25 cellular contexts compared by ENCODE assay signal in genomic region chr12:119204137-119204536, GRCh38. TPM values are rescaled to one million over a fixed set of nuclear protein-coding genes. Genes with fewer than 3 reads are reported as not detected.
DNase-seq lines count a peak whose midpoint lies in the region; ATAC-seq and TF ChIP-seq lines count a peak whose summit lies in the region.
"Had no signal": no experiment of that assay in that cellular context is flagged by ENCODE, and none has a peak within 500 bp of the region (broad histone marks: within the 10 kb centered on the region; RNA-seq: fewer than 3 reads in every experiment).

No MANE protein-coding gene starts in this region.

- no peaks in the 10 kb centered on the region for H3K9me2 ChIP-seq in SK-N-SH

- no peaks in the 10 kb centered on the region for H3F3A ChIP-seq in SK-N-SH (replicated peaks; ENCODE audit: insufficient read depth)

- ATAC-seq in SK-N-SH treated with all-trans-retinoic acid at 6 μM for 48 hours, result no peak
- peak; percentile 76 for ATAC-seq in left ventricle myocardium superior
- ATAC-seq in left lobe of liver, result no peak
- ATAC-seq in HG03039 (IDR thresholded peaks at IDR 0.05; ENCODE audit: unreplicated experiment), result no peak
- ATAC-seq: A549 had no signal

- TF ChIP-seq EP300 in SK-N-SH (IDR thresholded peaks at IDR 0.05; ENCODE audit: borderline replicate concordance in 1 of 2, low read depth in 1 of 2, low read length in 1 of 2), result no peak

- H3K9ac ChIP-seq in SK-N-SH, result no peak overlapping the region
- H3K9ac ChIP-seq: GM23248, KMS-11 had no signal

- no peak overlapping the region for H3K4me2 ChIP-seq in SK-N-SH
- H3K4me2 ChIP-seq: A549, KMS-11 had no signal

- H3K4me1 Mint-ChIP-seq in nephron progenitor cell, result peaks cover 21% of the 10 kb centered on the region
- H3K4me1 Mint-ChIP-seq: activated naive CD8-positive, alpha-beta T cell treated with anti-CD3 and anti-CD28 coated beads, Interleukin-2, amount 10 ng/mL, durations not matched to agents 7 days and 5 days had no signal

- POLR2A ChIA-PET in SK-N-SH (lab: Yijun Ruan, JAX), result interaction anchor here (0.8 kb wide), 1 partner anchor 11 kb away, joined by 3 read pairs; no protein-coding TSS in a partner anchor

- no peaks in the 10 kb centered on the region for H3K36me3 Mint-ChIP-seq in nephron progenitor cell (ENCODE audit: low read depth)
- H3K36me3 Mint-ChIP-seq: activated naive CD8-positive, alpha-beta T cell treated with anti-CD3 and anti-CD28 coated beads, Interleukin-2, amount 10 ng/mL, durations not matched to agents 7 days and 5 days had no signal

- no peak overlapping the region for H3K27ac ChIP-seq in SK-N-SH (ENCODE audit: low read depth in 2 of 2, low read length in 1 of 2)
- H3K27ac ChIP-seq: A549, GM23248, KMS-11, SK-N-MC, tibial artery, VCaP had no signal

- CTCF ChIA-PET in SK-N-SH (lab: Yijun Ruan, JAX), result interaction anchor here (0.6 to 1.1 kb wide), 2 partner anchors 81 to 209 kb away, joined by 3 to 6 read pairs; no protein-coding TSS in a partner anchor

- H2AFZ ChIP-seq in SK-N-SH (ENCODE audit: low read depth), result no peak overlapping the region
- H2AFZ ChIP-seq: GM23248 had no signal

- intact Hi-C loops in left ventricle myocardium superior (cut with micrococcal nuclease), result no loop called here

- TF ChIP-seq RAD21 in SK-N-SH (IDR thresholded peaks at IDR 0.05; ENCODE audit: low read length), result peak; percentile 22; the same call in 1 of the 2 replicates

- WGBS in SK-N-SH (ENCODE audit: low lambda C conversion rate), result 0% methylated on average over 2 of the region's 2 CpGs

- peaks cover 7% of the 10 kb centered on the region for H3K27me3 Mint-ChIP-seq in nephron progenitor cell (ENCODE audit: low read depth, poor library complexity)
- H3K27me3 Mint-ChIP-seq: activated naive CD8-positive, alpha-beta T cell treated with anti-CD3 and anti-CD28 coated beads, Interleukin-2, amount 10 ng/mL, durations not matched to agents 7 days and 5 days; stimulated activated naive CD8-positive, alpha-beta T cell treated with anti-CD3 and anti-CD28 coated beads, Interleukin-15, Interleukin-2, amounts not matched to agents 100 ng/mL and 50 ng/mL, for 24 hours had no signal

- no peaks in the 10 kb centered on the region for H3K36me3 ChIP-seq in SK-N-SH (replicated peaks in 1 of 2; ENCODE audit: control insufficient read depth in 1 of 2, insufficient read depth in 2 of 2, low read length in 1 of 2)
- H3K36me3 ChIP-seq: BE2C, tibial artery had no signal

- H3K4me1 ChIP-seq in SK-N-SH (ENCODE audit: control insufficient read depth in 1 of 2, insufficient read depth in 2 of 2, low read depth in 1 of 2, low read length in 1 of 2), result peaks cover 0 to 12% of the 10 kb centered on the region in 2 experiments; a peak in 1 of 4 replicates
- H3K4me1 ChIP-seq: BE2C had no signal

- no peak overlapping the region for H3K4me3 ChIP-seq in SK-N-SH (ENCODE audit: low read depth in 2 of 2, low read length in 1 of 2)
- H3K4me3 ChIP-seq: A549, GM23248, SK-N-MC, tibial artery had no signal

- H3K27me3 ChIP-seq in SK-N-SH (ENCODE audit: insufficient read depth), result no peaks in the 10 kb centered on the region
- H3K27me3 ChIP-seq: BE2C, tibial artery had no signal

- no peak overlapping the region for H3K4me3 Mint-ChIP-seq in nephron progenitor cell
- H3K4me3 Mint-ChIP-seq: activated naive CD8-positive, alpha-beta T cell treated with anti-CD3 and anti-CD28 coated beads, Interleukin-2, amount 10 ng/mL, durations not matched to agents 7 days and 5 days; stimulated activated naive CD8-positive, alpha-beta T cell treated with anti-CD3 and anti-CD28 coated beads, Interleukin-15, Interleukin-2, amounts not matched to agents 100 ng/mL and 50 ng/mL, for 24 hours had no signal

- no peaks in the 10 kb centered on the region for H3K9me3 ChIP-seq in SK-N-SH
- H3K9me3 ChIP-seq: A549, BE2C, Caco-2, tibial artery had no signal

- no peaks in the 10 kb centered on the region for H3K79me2 ChIP-seq in SK-N-SH (ENCODE audit: insufficient read depth)

- peak overlapping the region; percentile 8 for H3K27ac Mint-ChIP-seq in nephron progenitor cell
- H3K27ac Mint-ChIP-seq: activated naive CD8-positive, alpha-beta T cell treated with anti-CD3 and anti-CD28 coated beads, Interleukin-2, amount 10 ng/mL, durations not matched to agents 7 days and 5 days; stimulated activated naive CD8-positive, alpha-beta T cell treated with anti-CD3 and anti-CD28 coated beads, Interleukin-15, Interleukin-2, amounts not matched to agents 100 ng/mL and 50 ng/mL, for 24 hours had no signal

- no peaks in the 10 kb centered on the region for H3K9me3 Mint-ChIP-seq in nephron progenitor cell
- H3K9me3 Mint-ChIP-seq: activated naive CD8-positive, alpha-beta T cell treated with anti-CD3 and anti-CD28 coated beads, Interleukin-2, amount 10 ng/mL, durations not matched to agents 7 days and 5 days; stimulated activated naive CD8-positive, alpha-beta T cell treated with anti-CD3 and anti-CD28 coated beads, Interleukin-15, Interleukin-2, amounts not matched to agents 100 ng/mL and 50 ng/mL, for 24 hours had no signal

- DNase-seq in SK-N-SH (peak; percentile 53), left ventricle myocardium superior (no peak), nephron progenitor cell (no peak), mesenteric fat pad (ENCODE audit: low spot score) (no peak), left lobe of liver (ENCODE audit: low spot score) (no peak), COR-L47 (lab: John Stamatoyannopoulos, UW) (no peak)
- DNase-seq: activated naive CD8-positive, alpha-beta T cell treated with anti-CD3 and anti-CD28 coated beads, Interleukin-2, amount 10 ng/mL, durations not matched to agents 7 days and 5 days; BE2C; Caco-2; cerebellar nuclear complex; GM23248; MV-4-11; NCI-H187 treated with DMSO at 0.1 percent for 48 hours; NCI-H510A treated with DMSO at 0.1 percent for 48 hours; stimulated activated CD4-positive, alpha-beta T cell treated with anti-CD3 and anti-CD28 coated beads, Interleukin-4, amount 100 ng/mL, for 4 hours; tibial artery had no signal

- no peak for TF ChIP-seq CTCF in SK-N-SH (IDR thresholded peaks at IDR 0.05)
- TF ChIP-seq CTCF in nephron progenitor cell (IDR thresholded peaks at IDR 0.05), result no peak

- H4K20me1 ChIP-seq in SK-N-SH (ENCODE audit: insufficient read depth), result no peaks in the 10 kb centered on the region

TF ChIP-seq in SK-N-SH, 30 proteins besides CTCF, POLR2A, EP300 and RAD21:
- TF ChIP-seq NFIC (IDR thresholded peaks at IDR 0.05; ENCODE audit: borderline replicate concordance) (no peak), JUND (IDR thresholded peaks at IDR 0.05) (no peak), TCF12 (IDR thresholded peaks at IDR 0.05) (no peak), GABPA (IDR thresholded peaks at IDR 0.05; ENCODE audit: low read depth) (no peak), SMC3 (IDR thresholded peaks at IDR 0.05; ENCODE audit: low read depth, low read length) (no peak), NRF1 (IDR thresholded peaks at IDR 0.05; ENCODE audit: low read depth, low read length) (no peak), RCOR1 (IDR thresholded peaks at IDR 0.05; ENCODE audit: low read length) (peak; percentile 56; the same call in 1 of the 2 replicates), RXRA (IDR thresholded peaks at IDR 0.05; ENCODE audit: borderline replicate concordance, low read depth) (no peak), MXI1 (IDR thresholded peaks at IDR 0.05; ENCODE audit: low read depth, low read length) (peak; percentile 74; the same call in 1 of the 2 replicates)
- TF ChIP-seq, protein P1, sequence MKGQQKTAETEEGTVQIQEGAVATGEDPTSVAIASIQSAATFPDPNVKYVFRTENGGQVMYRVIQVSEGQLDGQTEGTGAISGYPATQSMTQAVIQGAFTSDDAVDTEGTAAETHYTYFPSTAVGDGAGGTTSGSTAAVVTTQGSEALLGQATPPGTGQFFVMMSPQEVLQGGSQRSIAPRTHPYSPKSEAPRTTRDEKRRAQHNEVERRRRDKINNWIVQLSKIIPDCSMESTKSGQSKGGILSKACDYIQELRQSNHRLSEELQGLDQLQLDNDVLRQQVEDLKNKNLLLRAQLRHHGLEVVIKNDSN (IDR thresholded peaks at IDR 0.05; ENCODE audit: borderline replicate concordance, low read depth), result no peak

TF ChIP-seq in SK-N-SH treated with all-trans-retinoic acid at 6 μM for 48 hours, 23 proteins besides CTCF, POLR2A, EP300 and RAD21:
- TF ChIP-seq ESRRG (CRISPR knock-in tag; IDR thresholded peaks at IDR 0.05) (no peak), SNAI2 (CRISPR knock-in tag; IDR thresholded peaks at IDR 0.05) (no peak), PPARA (CRISPR knock-in tag; IDR thresholded peaks at IDR 0.05; ENCODE audit: borderline replicate concordance) (no peak), GLIS3 (CRISPR knock-in tag; IDR thresholded peaks at IDR 0.05) (no peak), ZFP30 (CRISPR knock-in tag; IDR thresholded peaks at IDR 0.05) (no peak), TCF4 (CRISPR knock-in tag; IDR thresholded peaks at IDR 0.05; ENCODE audit: borderline replicate concordance) (no peak), ZFP3 (CRISPR knock-in tag; IDR thresholded peaks at IDR 0.05) (no peak), ISL1 (CRISPR knock-in tag; IDR thresholded peaks at IDR 0.05) (no peak), CSDC2 (CRISPR knock-in tag; IDR thresholded peaks at IDR 0.05) (no peak)
- TF ChIP-seq, protein P2, sequence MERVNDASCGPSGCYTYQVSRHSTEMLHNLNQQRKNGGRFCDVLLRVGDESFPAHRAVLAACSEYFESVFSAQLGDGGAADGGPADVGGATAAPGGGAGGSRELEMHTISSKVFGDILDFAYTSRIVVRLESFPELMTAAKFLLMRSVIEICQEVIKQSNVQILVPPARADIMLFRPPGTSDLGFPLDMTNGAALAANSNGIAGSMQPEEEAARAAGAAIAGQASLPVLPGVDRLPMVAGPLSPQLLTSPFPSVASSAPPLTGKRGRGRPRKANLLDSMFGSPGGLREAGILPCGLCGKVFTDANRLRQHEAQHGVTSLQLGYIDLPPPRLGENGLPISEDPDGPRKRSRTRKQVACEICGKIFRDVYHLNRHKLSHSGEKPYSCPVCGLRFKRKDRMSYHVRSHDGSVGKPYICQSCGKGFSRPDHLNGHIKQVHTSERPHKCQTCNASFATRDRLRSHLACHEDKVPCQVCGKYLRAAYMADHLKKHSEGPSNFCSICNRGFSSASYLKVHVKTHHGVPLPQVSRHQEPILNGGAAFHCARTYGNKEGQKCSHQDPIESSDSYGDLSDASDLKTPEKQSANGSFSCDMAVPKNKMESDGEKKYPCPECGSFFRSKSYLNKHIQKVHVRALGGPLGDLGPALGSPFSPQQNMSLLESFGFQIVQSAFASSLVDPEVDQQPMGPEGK (CRISPR knock-in tag; IDR thresholded peaks at IDR 0.05; ENCODE audit: borderline replicate concordance), result no peak

RNA-seq across cellular contexts. Expression of gene HSPB8, which starts 25.4 kb away (rescaled TPM):
- 1.2 and 1.6 TPM in 2 replicates for polyA plus RNA-seq in SK-N-SH (2012; rRNA removed)
- 0.84 and 1.2 TPM in 2 replicates for polyA plus RNA-seq in SK-N-SH (2012; cell fraction: cytosol; rRNA removed)
- polyA plus RNA-seq in SK-N-SH (2012; cell fraction: nucleus; rRNA removed), result 1.2 and 1.7 TPM in 2 replicates
- total RNA-seq in left ventricle myocardium superior (504 TPM), mesenteric fat pad (66.4 TPM), left lobe of liver (0.96 TPM)
- total RNA-seq: activated naive CD8-positive, alpha-beta T cell treated with anti-CD3 and anti-CD28 coated beads, Interleukin-2, amount 10 ng/mL, durations not matched to agents 7 days and 5 days; mononuclear cell; T-helper 2 cell treated with Interferon-gamma antibody and Interleukin-4, amounts not matched to agents 100 ng/mL and 5 ng/mL, for 36 hours had no signal

Comparison
In these comparisons a context has a peak if more than half of its experiments do, and no peak if none do; other contexts are left out.
1. RNA of gene HSPB8, which starts 25.4 kb away (total RNA-seq): 504 TPM in left ventricle myocardium superior (single experiment) and 66.4 TPM in mesenteric fat pad (single experiment); 0.96 TPM in left lobe of liver (single experiment); every median in the first group is over 10 times any median in the second.